Comparison of ENCODE assay signal across 12 cellular contexts in genomic region chr4:24105183-24106039, GRCh38.
A peak's percentile ranks its signal among the peaks of the same experiment; 100 is the strongest.
DNase-seq lines count a peak whose midpoint lies in the region; ATAC-seq lines count a peak whose summit lies in the region.
"Had no signal": no experiment of that assay in that cellular context is flagged by ENCODE, and none has a peak within 500 bp of the region (broad histone marks: within the 10 kb centered on the region; RNA-seq: fewer than 3 reads in every experiment).

No MANE protein-coding gene starts in this region.

- peak overlapping the region; percentile 27 for H3K27ac ChIP-seq in muscle layer of duodenum (ENCODE audit: low read length)
- no peak overlapping the region for H3K27ac ChIP-seq in CD4-positive, alpha-beta memory T cell (ENCODE audit: low read depth, low read length)
- H3K27ac ChIP-seq: BLaER1 had no signal

- no peaks in the 10 kb centered on the region for H3K9me3 ChIP-seq in muscle layer of duodenum (ENCODE audit: control insufficient read depth in 1 of 2, low read length in 2 of 2)
- H3K9me3 ChIP-seq in CD4-positive, alpha-beta memory T cell (ENCODE audit: control insufficient read depth in 1 of 2, low read length in 2 of 2): no peaks in the 10 kb centered on the region
- H3K9me3 ChIP-seq: BLaER1 had no signal

- in situ Hi-C loops in ACHN (cut with HindIII; ENCODE audit: low pct_ligation_motif_present, low pct_unique_long_range_greater_than_20kb, low sequenced_read_pairs): no loop called here

- peak; percentile 71 for ATAC-seq in esophagus mucosa
- no peak for ATAC-seq in GM21723 (IDR thresholded peaks at IDR 0.05; ENCODE audit: unreplicated experiment)

- CTCF ChIA-PET in CD4-positive, alpha-beta memory T cell (lab: Charles Lee; ENCODE audit: partially characterized antibody): no interaction called here

- intact Hi-C loops in CD4-positive, alpha-beta memory T cell (cut with micrococcal nuclease): no loop called here

- H3K36me3 Mint-ChIP-seq in CD4-positive, alpha-beta memory T cell: no peaks in the 10 kb centered on the region

- no peak overlapping the region for H3K4me3 ChIP-seq in muscle layer of duodenum (ENCODE audit: low read depth in 1 of 2, low read length in 2 of 2)
- no peak overlapping the region for H3K4me3 ChIP-seq in CD4-positive, alpha-beta memory T cell (ENCODE audit: low read length in 2 of 2)
- H3K4me3 ChIP-seq: BLaER1 had no signal

- peaks cover 0 to 11% of the 10 kb centered on the region in 2 donors for H3K4me1 ChIP-seq in muscle layer of duodenum (ENCODE audit: control insufficient read depth in 1 of 2, insufficient read depth in 2 of 2, low read length in 2 of 2)
- no peaks in the 10 kb centered on the region for H3K4me1 ChIP-seq in CD4-positive, alpha-beta memory T cell (ENCODE audit: insufficient read depth, low read length)

- H3K4me1 Mint-ChIP-seq in CD4-positive, alpha-beta memory T cell: no peaks in the 10 kb centered on the region

- POLR2A ChIA-PET in CD4-positive, alpha-beta memory T cell (lab: Charles Lee; ENCODE audit: partially characterized antibody): no interaction called here

- no peak overlapping the region for H3K4me3 Mint-ChIP-seq in CD4-positive, alpha-beta memory T cell

- peaks cover 0 to 6% (median 3%) of the 10 kb centered on the region in 8 donors for H3K9me3 Mint-ChIP-seq in CD4-positive, alpha-beta memory T cell

- DNase-seq in ACHN: peak; percentile 3
- peak; percentile 85 for DNase-seq in NCI-H226
- DNase-seq in NK-92 (lab: John Stamatoyannopoulos, UW; ENCODE audit: unreplicated experiment): no peak
- no peak for DNase-seq in CD4-positive, alpha-beta memory T cell
- DNase-seq in activated naive CD4-positive, alpha-beta T cell (lab: John Stamatoyannopoulos, UW): no peak
- DNase-seq: effector memory CD4-positive, alpha-beta T cell; NCI-H2029 treated with DMSO at 0.1 percent for 48 hours; stimulated activated CD4-positive, alpha-beta T cell treated with anti-CD3 and anti-CD28 coated beads, Interleukin-4, amount 100 ng/mL, for 1 hour had no signal

- H3K36me3 ChIP-seq in muscle layer of duodenum (ENCODE audit: control insufficient read depth in 1 of 2, insufficient read depth in 2 of 2, low read length in 2 of 2): peaks cover 0 to 3% of the 10 kb centered on the region in 2 donors
- no peaks in the 10 kb centered on the region for H3K36me3 ChIP-seq in CD4-positive, alpha-beta memory T cell (ENCODE audit: insufficient read depth, low read length)
- H3K36me3 ChIP-seq: BLaER1 had no signal

- no peaks in the 10 kb centered on the region for H3K27me3 Mint-ChIP-seq in CD4-positive, alpha-beta memory T cell

- H3K27ac Mint-ChIP-seq in CD4-positive, alpha-beta memory T cell: no peak overlapping the region

- H3K27me3 ChIP-seq in muscle layer of duodenum (ENCODE audit: low read depth, low read length): no peaks in the 10 kb centered on the region
- H3K27me3 ChIP-seq in CD4-positive, alpha-beta memory T cell (ENCODE audit: insufficient read depth, low read length): no peaks in the 10 kb centered on the region
- H3K27me3 ChIP-seq: BLaER1 had no signal

Comparison
In these comparisons a context has a peak if more than half of its experiments do, and no peak if none do; other contexts are left out.
1. DNase-seq: peak in ACHN (single experiment) and NCI-H226 (single experiment); none in NK-92 (single experiment), CD4-positive, alpha-beta memory T cell (0 of 5) and activated naive CD4-positive, alpha-beta T cell (0 of 4).